In the genomic region with DNA sequence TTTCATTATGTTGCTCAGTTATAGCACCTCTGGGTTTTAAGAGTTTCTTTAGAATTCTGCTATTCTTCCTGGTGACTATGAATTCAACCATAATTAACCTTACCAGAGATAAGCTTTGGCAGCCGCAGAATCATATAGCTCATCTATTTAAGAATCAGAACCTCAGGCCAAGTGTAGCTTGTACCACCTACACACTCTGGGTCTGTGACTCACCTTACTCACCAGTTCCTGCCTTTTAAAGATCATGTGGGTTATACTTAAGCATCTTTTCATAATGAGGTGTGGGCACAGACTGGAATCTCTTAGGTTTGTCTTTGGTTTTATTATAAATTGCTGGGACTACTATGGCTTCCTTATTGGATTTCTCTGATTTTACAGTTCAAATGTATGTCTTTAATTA, we compare ENCODE assay signal across 13 cellular contexts. TPM values are rescaled to one million over a fixed set of nuclear protein-coding genes. Genes with fewer than 3 reads are reported as not detected.
DNase-seq lines count a peak whose midpoint lies in the region; ATAC-seq and TF ChIP-seq lines count a peak whose summit lies in the region.
"Had no signal": no experiment of that assay in that cellular context is flagged by ENCODE, and none has a peak within 500 bp of the region (broad histone marks: within the 10 kb centered on the region; RNA-seq: fewer than 3 reads in every experiment).

No MANE protein-coding gene starts in this region.

- H3K36me3 ChIP-seq in SK-N-MC (ENCODE audit: insufficient read depth, low read length) (peaks cover 12% of the 10 kb centered on the region), hepatocyte (replicated peaks; ENCODE audit: insufficient read depth, low read depth) (no peaks in the 10 kb centered on the region)
- H3K36me3 ChIP-seq: prostate gland had no signal

- no peaks in the 10 kb centered on the region for H3K4me1 ChIP-seq in right cardiac atrium (ENCODE audit: control insufficient read depth, insufficient read depth, low read length)
- H3K4me1 ChIP-seq in hepatocyte (ENCODE audit: insufficient read depth): no peaks in the 10 kb centered on the region
- H3K4me1 ChIP-seq: BLaER1 treated with 17β-estradiol and CSF1 and Interleukin-3, amounts not matched to agents 10 nM and 100 nM; HAP-1; heart right ventricle; Peyer's patch; prostate gland had no signal

- no peaks in the 10 kb centered on the region for H3K9me2 ChIP-seq in hepatocyte (replicated peaks; ENCODE audit: insufficient read depth)

- intact Hi-C loops in right cardiac atrium (cut with DNase I): no loop called here

- H3K27ac ChIP-seq in SK-N-MC (peak overlapping the region; percentile 19; the same call in 1 of the 2 replicates), right cardiac atrium (ENCODE audit: low read length) (no peak overlapping the region), hepatocyte (no peak overlapping the region)
- H3K27ac ChIP-seq: BLaER1 treated with 17β-estradiol and CSF1 and Interleukin-3, amounts not matched to agents 10 nM and 100 nM; heart right ventricle; Peyer's patch; prostate gland had no signal

- H3K4me2 ChIP-seq in hepatocyte: no peak overlapping the region
- H3K4me2 ChIP-seq: BLaER1 treated with 17β-estradiol and CSF1 and Interleukin-3, amounts not matched to agents 10 nM and 100 nM had no signal

- TF ChIP-seq CTCF in choroid plexus epithelial cell (conservative IDR thresholded peaks at IDR 0.05; ENCODE audit: low read depth, low read length) (no peak), hepatocyte (IDR thresholded peaks at IDR 0.05; ENCODE audit: poor library complexity) (no peak)

- H3K9ac ChIP-seq in SK-N-MC (ENCODE audit: insufficient read length): no peak overlapping the region
- H3K9ac ChIP-seq: BLaER1 treated with 17β-estradiol and CSF1 and Interleukin-3, amounts not matched to agents 10 nM and 100 nM had no signal

- DNase-seq in stimulated activated CD4-positive, alpha-beta T cell treated with anti-CD3 and anti-CD28 coated beads, Interleukin-15, amount 100 ng/mL, for 24 hours: peak; percentile 56
- no peak for DNase-seq in stimulated activated CD4-positive, alpha-beta T cell treated with anti-CD3 and anti-CD28 coated beads, Interleukin-2, amount 100 ng/mL, for 48 hours
- no peak for DNase-seq in SK-N-MC (ENCODE audit: low read depth, low spot score)
- DNase-seq in choroid plexus epithelial cell (ENCODE audit: low read depth): peak; percentile 26
- peak; percentile 26 for DNase-seq in stimulated activated naive CD8-positive, alpha-beta T cell treated with anti-CD3 and anti-CD28 coated beads, Interleukin-15, Interleukin-2, amounts not matched to agents 100 U/mL and 50 U/mL, for 24 hours
- no peak for DNase-seq in right cardiac atrium
- no peak for DNase-seq in hepatocyte (ENCODE audit: low spot score)
- DNase-seq: heart right ventricle, Peyer's patch had no signal

- H4K20me1 ChIP-seq in hepatocyte (ENCODE audit: insufficient read depth, poor library complexity, severe bottlenecking): no peaks in the 10 kb centered on the region

- ATAC-seq in stimulated activated naive CD8-positive, alpha-beta T cell treated with anti-CD3 and anti-CD28 coated beads, Interleukin-15, Interleukin-2, amounts not matched to agents 100 U/mL and 50 U/mL, for 24 hours: peak; percentile 94
- no peak for ATAC-seq in right cardiac atrium
- ATAC-seq in GM21786 (IDR thresholded peaks at IDR 0.05; ENCODE audit: unreplicated experiment): no peak
- ATAC-seq: heart right ventricle had no signal

- no peaks in the 10 kb centered on the region for H3K79me2 ChIP-seq in hepatocyte

- WGBS in right cardiac atrium: 85% methylated on average over 1 of the region's 1 CpG
- 86% methylated on average over 1 of the region's 1 CpG for WGBS in hepatocyte (ENCODE audit: low lambda C conversion rate, missing lambda C conversion rate)

- H3K9me3 ChIP-seq in SK-N-MC (ENCODE audit: low read depth, low read length) (no peaks in the 10 kb centered on the region), right cardiac atrium (ENCODE audit: control insufficient read depth, low read length) (no peaks in the 10 kb centered on the region), hepatocyte (ENCODE audit: low read depth) (no peaks in the 10 kb centered on the region)
- H3K9me3 ChIP-seq: BLaER1 treated with 17β-estradiol and CSF1 and Interleukin-3, amounts not matched to agents 10 nM and 100 nM; HAP-1; heart right ventricle; Peyer's patch; prostate gland had no signal

- no peak overlapping the region for H3K4me3 ChIP-seq in SK-N-MC
- no peak overlapping the region for H3K4me3 ChIP-seq in choroid plexus epithelial cell (ENCODE audit: low read depth, low read length)
- H3K4me3 ChIP-seq in right cardiac atrium (ENCODE audit: low read length): no peak overlapping the region
- no peak overlapping the region for H3K4me3 ChIP-seq in hepatocyte
- H3K4me3 ChIP-seq: BLaER1 treated with 17β-estradiol and CSF1 and Interleukin-3, amounts not matched to agents 10 nM and 100 nM; HAP-1; heart right ventricle; Peyer's patch; prostate gland had no signal

- H3K27me3 ChIP-seq in right cardiac atrium (ENCODE audit: control insufficient read depth, insufficient read depth): no peaks in the 10 kb centered on the region
- no peaks in the 10 kb centered on the region for H3K27me3 ChIP-seq in hepatocyte
- H3K27me3 ChIP-seq: BLaER1 treated with 17β-estradiol and CSF1 and Interleukin-3, amounts not matched to agents 10 nM and 100 nM; heart right ventricle; Peyer's patch had no signal

- H2AFZ ChIP-seq in hepatocyte: no peak overlapping the region

RNA-seq across cellular contexts. Expression of a gene that starts 21.9 kb away (rescaled TPM):
- total RNA-seq in right cardiac atrium (100 to 1,000 TPM; 107 to 145 (median 125) TPM), hepatocyte (223 and 243 TPM in 2 replicates)
- polyA plus RNA-seq in right cardiac atrium (40.2 TPM), hepatocyte (96.2 and 97.6 TPM in 2 replicates)

Comparison
In these comparisons a context has a peak if more than half of its experiments do, and no peak if none do; other contexts are left out.
1. DNase-seq: peak in stimulated activated CD4-positive, alpha-beta T cell treated with anti-CD3 and anti-CD28 coated beads, Interleukin-15, amount 100 ng/mL, for 24 hours (single experiment), choroid plexus epithelial cell (single experiment) and stimulated activated naive CD8-positive, alpha-beta T cell treated with anti-CD3 and anti-CD28 coated beads, Interleukin-15, Interleukin-2, amounts not matched to agents 100 U/mL and 50 U/mL, for 24 hours (single experiment); none in stimulated activated CD4-positive, alpha-beta T cell treated with anti-CD3 and anti-CD28 coated beads, Interleukin-2, amount 100 ng/mL, for 48 hours (0 of 2), SK-N-MC (single experiment), right cardiac atrium (0 of 3) and hepatocyte (single experiment).